Comparison of ENCODE assay signal across 8 cellular contexts in the genomic region with DNA sequence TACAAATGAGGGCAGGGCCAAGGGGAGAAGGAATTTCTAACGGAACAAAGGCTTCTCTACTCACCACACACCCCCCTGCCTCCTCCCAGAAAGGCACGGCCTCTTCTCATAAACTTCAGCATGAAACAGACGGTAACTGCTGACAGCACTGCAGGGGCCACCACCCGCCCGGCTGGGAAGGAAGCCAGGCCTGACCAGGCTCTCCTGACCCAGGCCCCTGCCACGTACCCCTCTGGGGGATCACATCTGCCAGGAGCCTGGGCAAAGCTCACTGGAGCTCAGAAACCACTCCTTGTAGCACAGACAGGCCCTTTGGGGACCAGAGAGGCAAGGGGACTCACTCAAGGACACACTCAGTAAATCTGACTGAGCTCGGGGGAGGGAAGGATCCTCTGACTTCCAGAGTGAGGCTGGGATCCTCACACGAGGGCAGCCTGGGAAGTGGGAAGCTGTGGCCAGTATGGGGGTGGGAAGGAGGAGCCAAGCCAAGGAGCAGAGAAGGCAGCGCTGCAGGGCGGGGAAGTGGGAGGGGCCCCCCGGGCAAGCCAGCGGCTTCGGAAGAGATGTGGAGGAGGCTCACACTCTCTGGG. TPM values are rescaled to one million over a fixed set of nuclear protein-coding genes. Genes with fewer than 3 reads are reported as not detected.
DNase-seq lines count a peak whose midpoint lies in the region; ATAC-seq and TF ChIP-seq lines count a peak whose summit lies in the region.

No MANE protein-coding gene starts in this region.

- peak overlapping the region in 1 of 4 donors; percentile 19 for H3K4me3 ChIP-seq in esophagus squamous epithelium

- TF ChIP-seq CTCF in RWPE1 (conservative IDR thresholded peaks at IDR 0.05; ENCODE audit: low read depth) (no peak), esophagus squamous epithelium (IDR thresholded peaks at IDR 0.05) (no peak)

- peak; percentile 83 for DNase-seq in DMS 273 (lab: John Stamatoyannopoulos, UW; ENCODE audit: unreplicated experiment)
- DNase-seq in RWPE1 (ENCODE audit: low spot score), result peak; percentile 49
- no peak for DNase-seq in esophagus squamous epithelium (lab: John Stamatoyannopoulos, UW)
- peak; percentile 90 for DNase-seq in myocyte (ENCODE audit: low read depth)
- no peak for DNase-seq in T-helper 17 cell
- DNase-seq in cerebellar nuclear complex (lab: John Stamatoyannopoulos, UW), result no peak
- no peak for DNase-seq in activated CD4-positive, alpha-beta T cell treated with anti-CD3 and anti-CD28 coated beads, Interleukin-2, amount 50 U/mL, for 4 hours

- no peaks in the 10 kb centered on the region for H3K36me3 Mint-ChIP-seq in T-helper 17 cell (ENCODE audit: low read depth)

- peak in 1 of 4 donors; percentile 12 for TF ChIP-seq POLR2A in esophagus squamous epithelium (IDR thresholded peaks at IDR 0.05)

- H3K4me1 Mint-ChIP-seq in T-helper 17 cell, result peaks cover 12% of the 10 kb centered on the region

- peak overlapping the region; percentile 60 for H3K27ac ChIP-seq in RWPE1
- peak overlapping the region in 3 of 4 donors; percentile 63 to 92 (median 87) for H3K27ac ChIP-seq in esophagus squamous epithelium

- WGBS in esophagus squamous epithelium, 2 donors, result 29 to 36% methylated on average over 7 to 8 of the region's 13 CpGs

- H3K9me3 ChIP-seq in esophagus squamous epithelium (no peaks in the 10 kb centered on the region), T-helper 17 cell (ENCODE audit: control insufficient read depth, low read length, poor library complexity, severe bottlenecking) (no peaks in the 10 kb centered on the region)

- CTCF ChIA-PET in RWPE1 (lab: Yijun Ruan, JAX), result interaction anchor here (0.5 kb wide), 1 partner anchor 98 kb away, joined by 5 read pairs; no protein-coding TSS in a partner anchor

- no peak overlapping the region for H3K4me3 Mint-ChIP-seq in T-helper 17 cell

- H3K4me1 ChIP-seq in esophagus squamous epithelium, result peaks cover 5 to 77% (median 41%) of the 10 kb centered on the region in 3 donors

- H3K27me3 Mint-ChIP-seq in T-helper 17 cell, result peaks cover 8% of the 10 kb centered on the region

- POLR2A ChIA-PET in RWPE1 (lab: Yijun Ruan, JAX; ENCODE audit: low non-redundant PET), result no interaction called here

- H3K27ac Mint-ChIP-seq in T-helper 17 cell, result no peak overlapping the region

- peaks cover 0 to under 1% (median 0%) of the 10 kb centered on the region in 3 donors for H3K36me3 ChIP-seq in esophagus squamous epithelium

- intact Hi-C loops in esophagus squamous epithelium (cut with DNase I), result no loop called here

- H3K27me3 ChIP-seq in esophagus squamous epithelium, result no peaks in the 10 kb centered on the region

- ATAC-seq in T-helper 17 cell (no peak), GM21381 (IDR thresholded peaks at IDR 0.05; ENCODE audit: unreplicated experiment) (no peak)

RNA-seq across cellular contexts. Expression of gene ZCCHC24, which starts 46.1 kb away (rescaled TPM):
- total RNA-seq in esophagus squamous epithelium (10 to 100 TPM in 1 of 4 donors, 1 to 10 TPM in 3; 2.2 to 26.1 (median 6.4) TPM), myocyte (14.1 and 21.1 TPM in 2 replicates), T-helper 17 cell (1 to 10 TPM; 1.1 to 1.3 TPM)
- 14.4 TPM for polyA plus RNA-seq in myocyte (2012)

RNA-seq across cellular contexts. Expression of gene PPIF, which starts 52.1 kb away (rescaled TPM):
- 100 to 1,000 TPM in 1 of 4 donors, 10 to 100 TPM in 3; 40.2 to 141 (median 56.6) TPM for total RNA-seq in esophagus squamous epithelium
- total RNA-seq in myocyte, result 9.8 and 24.5 TPM in 2 replicates
- polyA plus RNA-seq in myocyte (2012), result 14.8 TPM
- total RNA-seq in T-helper 17 cell, result 10 to 100 TPM; 59.4 to 82.3 TPM

Comparison
In these comparisons a context has a peak if more than half of its experiments do, and no peak if none do; other contexts are left out.
1. DNase-seq: peak in DMS 273 (single experiment), RWPE1 (single experiment) and myocyte (single experiment); none in esophagus squamous epithelium (single experiment), T-helper 17 cell (0 of 3), cerebellar nuclear complex (0 of 2) and activated CD4-positive, alpha-beta T cell treated with anti-CD3 and anti-CD28 coated beads, Interleukin-2, amount 50 U/mL, for 4 hours (0 of 2).